ENCODE assay signal across 27 cellular contexts in the genomic region with DNA sequence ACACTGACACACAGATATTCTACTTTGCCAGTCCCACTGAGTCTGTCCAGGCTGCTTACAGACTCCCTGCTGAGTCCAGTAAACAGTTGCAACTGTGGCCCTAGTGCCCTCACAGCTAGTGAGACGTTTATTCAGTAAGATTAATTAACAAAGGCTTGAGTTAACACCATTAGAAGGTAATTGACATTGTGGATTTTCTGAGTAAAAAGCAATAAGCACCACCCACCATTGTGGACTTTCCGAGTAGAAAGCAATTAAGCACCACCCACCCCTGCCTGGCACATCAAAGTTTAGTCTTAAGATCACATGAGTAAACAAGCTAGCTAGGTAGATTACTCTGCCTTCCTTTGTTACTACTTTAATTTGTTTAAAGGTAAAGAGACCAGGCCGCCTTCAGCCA.
"Had no signal": no experiment of that assay in that cellular context is flagged by ENCODE, and none has a peak within 500 bp of the region (broad histone marks: within the 10 kb centered on the region; RNA-seq: fewer than 3 reads in every experiment).

No MANE protein-coding gene starts in this region.

- H3K4me1 ChIP-seq: Peyer's patch, SJCRH30 had no signal

- H3K4me3 ChIP-seq: K562, Peyer's patch, SJCRH30 had no signal

- H3K9me2 ChIP-seq: SK-N-SH had no signal

- H3K27me3 Mint-ChIP-seq: activated CD8-positive, alpha-beta T cell treated with anti-CD3 and anti-CD28 coated beads for 36 hours; activated naive CD4-positive, alpha-beta T cell treated with anti-CD3 and anti-CD28 coated beads, Interleukin-2, amount 10 ng/mL, durations not matched to agents 7 days and 5 days; activated naive CD8-positive, alpha-beta T cell treated with anti-CD3 and anti-CD28 coated beads for 36 hours had no signal

- H3K9me3 ChIP-seq: SJCRH30, SK-N-SH had no signal

- H3K4me1 Mint-ChIP-seq: activated naive CD4-positive, alpha-beta T cell treated with anti-CD3 and anti-CD28 coated beads, Interleukin-2, amount 10 ng/mL, durations not matched to agents 7 days and 5 days; activated naive CD8-positive, alpha-beta T cell treated with anti-CD3 and anti-CD28 coated beads for 36 hours had no signal

- H3K27me3 ChIP-seq: Peyer's patch, SJCRH30 had no signal

- H3K36me3 ChIP-seq: Peyer's patch, SJCRH30 had no signal

- H3K27ac Mint-ChIP-seq: activated CD8-positive, alpha-beta T cell treated with anti-CD3 and anti-CD28 coated beads for 36 hours; activated naive CD4-positive, alpha-beta T cell treated with anti-CD3 and anti-CD28 coated beads, Interleukin-2, amount 10 ng/mL, durations not matched to agents 7 days and 5 days; activated naive CD8-positive, alpha-beta T cell treated with anti-CD3 and anti-CD28 coated beads for 36 hours; activated T-cell treated with anti-CD3 and anti-CD28 coated beads, Interleukin-2, amount 50 U/mL, for 72 hours; activated T-helper 2 cell treated with anti-CD3 and anti-CD28 coated beads, Interferon-gamma antibody, Interleukin-2, Interleukin-4, amounts not matched to agents 10 μg/mL and 5 μg/mL and 100 μg/mL, durations not matched to agents 14 hours and 24 hours and 36 hours had no signal

- H3K4me2 ChIP-seq: SK-N-SH had no signal

- H3K9ac ChIP-seq: SK-N-SH had no signal

- DNase-seq: activated CD4-positive, alpha-beta T cell treated with anti-CD3 and anti-CD28 coated beads for 4 hours; activated CD8-positive, alpha-beta memory T cell treated with anti-CD3 and anti-CD28 coated beads, Interleukin-2, amount 50 U/mL, for 4 hours; activated CD8-positive, alpha-beta T cell treated with anti-CD3 and anti-CD28 coated beads for 36 hours; activated gamma-delta T cell treated with Interleukin-2 at 50 U/mL for 16 hours; activated naive CD4-positive, alpha-beta T cell treated with anti-CD3 and anti-CD28 coated beads, Interleukin-2, amount 10 ng/mL, durations not matched to agents 7 days and 5 days; activated naive CD8-positive, alpha-beta T cell treated with anti-CD3 and anti-CD28 coated beads for 36 hours; activated T-cell treated with anti-CD3 and anti-CD28 coated beads, Interleukin-2, amount 50 U/mL, for 72 hours; anterior cingulate cortex; cerebellar nuclear complex; Karpas-422; MM.1S; NCI-H1694; NCI-H2029; NCI-H2107; NCI-H2171 treated with DMSO at 0.1 percent for 48 hours; NCI-H226; NCI-H526 treated with DMSO at 0.1 percent for 48 hours; Peyer's patch; Right ventricle myocardium superior; SJCRH30; SK-N-SH; T-helper 1 cell had no signal

- ATAC-seq: activated CD4-positive, CD25-positive, alpha-beta regulatory T cell treated with anti-CD3 and anti-CD28 coated beads, Interleukin-2, amount 50 U/mL, for 24 hours; activated CD8-positive, alpha-beta T cell treated with anti-CD3 and anti-CD28 coated beads for 36 hours; activated T-cell treated with anti-CD3 and anti-CD28 coated beads, Interleukin-2, amount 50 U/mL, for 72 hours; K562 had no signal

- H3K27ac ChIP-seq: Peyer's patch, RWPE1, SJCRH30, VCaP had no signal

- H3K4me3 Mint-ChIP-seq: activated CD8-positive, alpha-beta T cell treated with anti-CD3 and anti-CD28 coated beads for 36 hours; activated naive CD4-positive, alpha-beta T cell treated with anti-CD3 and anti-CD28 coated beads, Interleukin-2, amount 10 ng/mL, durations not matched to agents 7 days and 5 days; activated naive CD8-positive, alpha-beta T cell treated with anti-CD3 and anti-CD28 coated beads for 36 hours; activated T-cell treated with anti-CD3 and anti-CD28 coated beads, Interleukin-2, amount 50 U/mL, for 72 hours had no signal

- H3K36me3 Mint-ChIP-seq: activated naive CD4-positive, alpha-beta T cell treated with anti-CD3 and anti-CD28 coated beads, Interleukin-2, amount 10 ng/mL, durations not matched to agents 7 days and 5 days; activated naive CD8-positive, alpha-beta T cell treated with anti-CD3 and anti-CD28 coated beads for 36 hours had no signal
